In the genomic region with DNA sequence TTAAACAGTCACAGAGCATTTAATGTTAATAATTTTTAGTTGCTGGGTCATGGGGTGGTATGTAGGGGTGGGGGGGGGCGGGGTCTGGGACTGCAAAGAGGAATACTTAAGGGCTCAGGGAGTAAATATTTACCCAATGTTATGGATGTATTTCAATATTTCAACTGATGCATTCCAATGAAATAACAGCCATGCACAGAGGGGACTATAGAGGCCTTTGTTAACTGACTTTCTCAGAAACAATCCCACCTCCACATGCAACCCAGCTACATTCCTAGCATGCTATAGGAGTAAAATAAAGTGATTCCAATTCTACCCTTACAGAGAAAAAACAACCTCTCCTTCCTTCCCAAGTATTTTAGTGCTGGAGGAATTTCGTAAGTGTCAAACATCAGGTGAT, we compare ENCODE assay signal across 2 cellular contexts.
A peak's percentile ranks its signal among the peaks of the same experiment; 100 is the strongest.
TF ChIP-seq lines count a peak whose summit lies in the region.

No MANE protein-coding gene starts in this region.

TF ChIP-seq in IMR-90, 13 proteins besides CTCF, POLR2A, EP300 and RAD21:
- no peak for TF ChIP-seq MAZ (IDR thresholded peaks at IDR 0.05; ENCODE audit: borderline replicate concordance, low read depth, low read length)

TF ChIP-seq in H1, 55 proteins besides CTCF, POLR2A, EP300 and RAD21:
- TF ChIP-seq TEAD4 (IDR thresholded peaks at IDR 0.05; ENCODE audit: low read depth, low read length) (peak; percentile 34; the same call in 1 of the 2 replicates), GABPA (IDR thresholded peaks at IDR 0.05; ENCODE audit: borderline replicate concordance, insufficient read depth, low read length) (no peak)
